In genomic region chr12:87406926-87407325, GRCh38 we compare ENCODE assay signal across 1 cellular context.
TF ChIP-seq lines count a peak whose summit lies in the region.

No MANE protein-coding gene starts in this region.

TF ChIP-seq in IMR-90, 13 proteins besides CTCF, POLR2A, EP300 and RAD21 (continued from another document):
- TF ChIP-seq USF2 (IDR thresholded peaks at IDR 0.05; ENCODE audit: low read depth, low read length), result no peak
- TF ChIP-seq RCOR1 (IDR thresholded peaks at IDR 0.05; ENCODE audit: insufficient replicate concordance, low read length), result no peak
- no peak for TF ChIP-seq MXI1 (IDR thresholded peaks at IDR 0.05; ENCODE audit: borderline replicate concordance, low read depth, low read length)
- TF ChIP-seq MAZ (IDR thresholded peaks at IDR 0.05; ENCODE audit: borderline replicate concordance, low read depth, low read length), result no peak
- TF ChIP-seq NFE2L2 (IDR thresholded peaks at IDR 0.05; ENCODE audit: low read depth, low read length), result no peak
- TF ChIP-seq BHLHE40 (IDR thresholded peaks at IDR 0.05; ENCODE audit: low read depth, low read length), result no peak
- TF ChIP-seq SMC3 (IDR thresholded peaks at IDR 0.05; ENCODE audit: low read depth, low read length), result no peak
- no peak for TF ChIP-seq CEBPB (IDR thresholded peaks at IDR 0.05; ENCODE audit: low read depth, low read length)
- no peak for TF ChIP-seq CHD1 (IDR thresholded peaks at IDR 0.05; ENCODE audit: low read depth, low read length)
- no peak for TF ChIP-seq FOS (IDR thresholded peaks at IDR 0.05; ENCODE audit: low read depth, low read length)
- TF ChIP-seq MAFK (IDR thresholded peaks at IDR 0.05; ENCODE audit: low read depth, low read length), result no peak
